In the genomic region with DNA sequence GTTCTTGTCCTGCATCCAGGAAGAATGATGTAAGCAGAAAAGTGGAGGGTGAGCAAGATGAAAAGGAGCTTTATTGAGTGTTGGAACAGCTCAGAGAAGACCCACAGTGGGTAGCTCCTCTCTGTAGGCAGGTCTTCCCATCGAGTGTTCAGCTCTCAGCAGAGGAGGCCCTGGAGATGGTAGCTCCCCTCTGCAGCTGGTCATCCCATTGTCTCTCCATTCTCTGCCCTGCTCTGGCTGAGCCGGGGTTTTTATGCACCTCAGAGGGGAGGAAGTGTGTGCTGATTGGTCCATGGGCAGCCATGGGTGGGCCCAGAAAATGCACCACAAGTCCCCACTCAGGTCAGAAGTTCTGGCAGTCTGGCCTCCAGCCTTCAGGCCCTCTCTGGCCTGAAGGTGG, we compare ENCODE assay signal across 23 cellular contexts.
"Had no signal": no experiment of that assay in that cellular context is flagged by ENCODE, and none has a peak within 500 bp of the region (broad histone marks: within the 10 kb centered on the region; RNA-seq: fewer than 3 reads in every experiment).

No MANE protein-coding gene starts in this region.

- DNase-seq: naive thymus-derived CD4-positive, alpha-beta T cell; natural killer cell; occipital lobe; psoas muscle; right cardiac atrium; right lobe of liver; sigmoid colon; stimulated activated CD4-positive, alpha-beta T cell treated with anti-CD3 and anti-CD28 coated beads, Interleukin-15, amount 100 ng/mL, for 24 hours; stimulated activated CD4-positive, alpha-beta T cell treated with anti-CD3 and anti-CD28 coated beads, Interleukin-2, amount 100 ng/mL, for 24 hours; stimulated activated CD4-positive, alpha-beta T cell treated with anti-CD3 and anti-CD28 coated beads, Interleukin-2, amount 100 ng/mL, for 48 hours; stimulated activated CD4-positive, alpha-beta T cell treated with anti-CD3 and anti-CD28 coated beads, Interleukin-4, amount 100 ng/mL, for 24 hours; stimulated activated naive B cell treated with anti-CD40 and anti-IgM and Interleukin-4, amounts not matched to agents 10 μg/mL and 1 μg/mL and 100 μg/mL, for 72 hours; stimulated activated naive CD4-positive, alpha-beta T cell treated with Interleukin-2 at 50 U/mL for 16 hours; stomach; thyroid gland; trophoblast cell; upper lobe of right lung; uterus had no signal

- H3K27me3 ChIP-seq: ovary, right lobe of liver, thyroid gland, tibial nerve, upper lobe of right lung, uterus had no signal

- H3K9me3 ChIP-seq: ovary, psoas muscle, right lobe of liver, sigmoid colon, stomach, thoracic aorta, thyroid gland, tibial nerve, upper lobe of right lung, uterus had no signal

- H3K9ac ChIP-seq: parathyroid adenoma had no signal

- H3K4me1 ChIP-seq: parathyroid adenoma, psoas muscle, right lobe of liver, sigmoid colon, stomach, thyroid gland, tibial nerve, upper lobe of right lung, uterus had no signal

- H3K36me3 ChIP-seq: ovary, right lobe of liver, sigmoid colon, stomach, thoracic aorta, thyroid gland, tibial nerve, upper lobe of right lung, uterus had no signal

- H3K27ac ChIP-seq: ovary, parathyroid adenoma, psoas muscle, right lobe of liver, sigmoid colon, stomach, thoracic aorta, thyroid gland, tibial nerve, upper lobe of right lung, uterus had no signal

- H2AFZ ChIP-seq: parathyroid adenoma had no signal

- FAIRE-seq: small intestine had no signal

- H3K79me2 ChIP-seq: parathyroid adenoma had no signal

- H3K4me3 ChIP-seq: ovary, psoas muscle, right lobe of liver, sigmoid colon, stomach, thoracic aorta, thyroid gland, tibial nerve, upper lobe of right lung, uterus had no signal
